In genomic region chr7:156625585-156625984, GRCh38 we compare ENCODE assay signal across 16 cellular contexts. TPM values are rescaled to one million over a fixed set of nuclear protein-coding genes. Genes with fewer than 3 reads are reported as not detected.
DNase-seq lines count a peak whose midpoint lies in the region; TF ChIP-seq lines count a peak whose summit lies in the region.
"Had no signal": no experiment of that assay in that cellular context is flagged by ENCODE, and none has a peak within 500 bp of the region (broad histone marks: within the 10 kb centered on the region; RNA-seq: fewer than 3 reads in every experiment).

No MANE protein-coding gene starts in this region.

- intact Hi-C loops in activated CD4-positive, alpha-beta T cell treated with anti-CD3 and anti-CD28 coated beads, Interleukin-2, amount 10 ng/mL, durations not matched to agents 24 days and 14 days (cut with micrococcal nuclease) = no loop called here
- intact Hi-C loops in activated T-helper 2 cell treated with anti-CD3 and anti-CD28 coated beads, Interferon-gamma antibody, Interleukin-2, Interleukin-4, amounts not matched to agents 10 μg/mL and 5 μg/mL and 100 μg/mL, durations not matched to agents 14 hours and 24 hours and 36 hours (cut with micrococcal nuclease) = loop anchor here (1.0 kb wide), 1 partner anchor 15 kb away; the partner anchor contains the start of gene RNF32
- intact Hi-C loops in cardiac septum (cut with DNase I) = no loop called here

- peaks cover 24% of the 10 kb centered on the region for H3K9me3 Mint-ChIP-seq in activated CD4-positive, alpha-beta T cell treated with anti-CD3 and anti-CD28 coated beads, Interleukin-2, amount 10 ng/mL, durations not matched to agents 24 days and 14 days
- peaks cover 8 to 31% (median 22%) of the 10 kb centered on the region in 5 donors for H3K9me3 Mint-ChIP-seq in CD8-positive, alpha-beta memory T cell
- H3K9me3 Mint-ChIP-seq in activated T-helper 2 cell treated with anti-CD3 and anti-CD28 coated beads, Interferon-gamma antibody, Interleukin-2, Interleukin-4, amounts not matched to agents 10 μg/mL and 5 μg/mL and 100 μg/mL, durations not matched to agents 14 hours and 24 hours and 36 hours = peaks cover 43% of the 10 kb centered on the region

- no peak for TF ChIP-seq CTCF in liver (IDR thresholded peaks at IDR 0.05; ENCODE audit: low read depth, low read length, missing input control)

- H3K4me1 Mint-ChIP-seq in activated CD4-positive, alpha-beta T cell treated with anti-CD3 and anti-CD28 coated beads, Interleukin-2, amount 10 ng/mL, durations not matched to agents 24 days and 14 days = peaks cover 12% of the 10 kb centered on the region
- peaks cover 0 to 5% (median 4%) of the 10 kb centered on the region in 3 donors for H3K4me1 Mint-ChIP-seq in CD8-positive, alpha-beta memory T cell
- H3K4me1 Mint-ChIP-seq in activated T-helper 2 cell treated with anti-CD3 and anti-CD28 coated beads, Interferon-gamma antibody, Interleukin-2, Interleukin-4, amounts not matched to agents 10 μg/mL and 5 μg/mL and 100 μg/mL, durations not matched to agents 14 hours and 24 hours and 36 hours (ENCODE audit: low read depth) = peaks cover 12% of the 10 kb centered on the region

- peaks cover 10% of the 10 kb centered on the region for H3K36me3 Mint-ChIP-seq in activated CD4-positive, alpha-beta T cell treated with anti-CD3 and anti-CD28 coated beads, Interleukin-2, amount 10 ng/mL, durations not matched to agents 24 days and 14 days (ENCODE audit: low read depth)
- peaks cover 0 to 6% (median 1%) of the 10 kb centered on the region in 3 donors for H3K36me3 Mint-ChIP-seq in CD8-positive, alpha-beta memory T cell
- peaks cover 50% of the 10 kb centered on the region for H3K36me3 Mint-ChIP-seq in activated T-helper 2 cell treated with anti-CD3 and anti-CD28 coated beads, Interferon-gamma antibody, Interleukin-2, Interleukin-4, amounts not matched to agents 10 μg/mL and 5 μg/mL and 100 μg/mL, durations not matched to agents 14 hours and 24 hours and 36 hours (ENCODE audit: low read depth)
- H3K36me3 Mint-ChIP-seq: CD8-positive, alpha-beta T cell had no signal

- H3K27ac ChIP-seq in CD8-positive, alpha-beta memory T cell (ENCODE audit: low read depth, low read length) = no peak overlapping the region
- H3K27ac ChIP-seq in liver (ENCODE audit: low read depth in 1 of 2, low read length in 2 of 2) = peak overlapping the region in 1 of 2 donors; percentile 46
- H3K27ac ChIP-seq: 22Rv1, HL-60 had no signal

- H3K27ac Mint-ChIP-seq in activated CD4-positive, alpha-beta T cell treated with anti-CD3 and anti-CD28 coated beads, Interleukin-2, amount 10 ng/mL, durations not matched to agents 24 days and 14 days = peak overlapping the region; percentile 46
- H3K27ac Mint-ChIP-seq in CD8-positive, alpha-beta memory T cell = peak overlapping the region in 5 of 8 donors; percentile 18 to 93 (median 58)
- H3K27ac Mint-ChIP-seq in activated T-helper 2 cell treated with anti-CD3 and anti-CD28 coated beads, Interferon-gamma antibody, Interleukin-2, Interleukin-4, amounts not matched to agents 10 μg/mL and 5 μg/mL and 100 μg/mL, durations not matched to agents 14 hours and 24 hours and 36 hours = peak overlapping the region; percentile 64
- H3K27ac Mint-ChIP-seq: CD8-positive, alpha-beta T cell had no signal

- TF ChIP-seq RAD21 in liver (IDR thresholded peaks at IDR 0.05) = peak in 1 of 2 donors; percentile 23

- no peaks in the 10 kb centered on the region for H3K27me3 ChIP-seq in CD8-positive, alpha-beta memory T cell (ENCODE audit: insufficient read depth, low read length, poor library complexity, severe bottlenecking)
- no peaks in the 10 kb centered on the region for H3K27me3 ChIP-seq in liver (ENCODE audit: control insufficient read depth in 4 of 4, insufficient read depth in 4 of 4, low read length in 3 of 4)

- H3K4me3 Mint-ChIP-seq in activated CD4-positive, alpha-beta T cell treated with anti-CD3 and anti-CD28 coated beads, Interleukin-2, amount 10 ng/mL, durations not matched to agents 24 days and 14 days = peak overlapping the region; percentile 43
- H3K4me3 Mint-ChIP-seq in CD8-positive, alpha-beta memory T cell = no peak overlapping the region
- H3K4me3 Mint-ChIP-seq in activated T-helper 2 cell treated with anti-CD3 and anti-CD28 coated beads, Interferon-gamma antibody, Interleukin-2, Interleukin-4, amounts not matched to agents 10 μg/mL and 5 μg/mL and 100 μg/mL, durations not matched to agents 14 hours and 24 hours and 36 hours (ENCODE audit: low read depth) = no peak overlapping the region
- H3K4me3 Mint-ChIP-seq: CD8-positive, alpha-beta T cell had no signal

- H3K9ac ChIP-seq in liver (ENCODE audit: low read depth in 1 of 2, low read length in 2 of 2) = no peak overlapping the region

- 59% methylated on average over 2 of the region's 2 CpGs for WGBS in liver

- no peaks in the 10 kb centered on the region for H3K9me3 ChIP-seq in CD8-positive, alpha-beta memory T cell (ENCODE audit: low read length)
- peaks cover 0 to 3% (median 0%) of the 10 kb centered on the region in 4 donors for H3K9me3 ChIP-seq in liver (ENCODE audit: control insufficient read depth in 4 of 4, low read length in 3 of 4)

- H3K4me3 ChIP-seq in CD8-positive, alpha-beta memory T cell (ENCODE audit: low read length) = no peak overlapping the region
- no peak overlapping the region for H3K4me3 ChIP-seq in liver (ENCODE audit: low read depth in 1 of 3, low read length in 3 of 3)

- H3K36me3 ChIP-seq in CD8-positive, alpha-beta memory T cell (ENCODE audit: insufficient read depth, low read length) = no peaks in the 10 kb centered on the region
- H3K36me3 ChIP-seq in liver (ENCODE audit: control insufficient read depth in 4 of 4, insufficient read depth in 3 of 4, low read depth in 1 of 4, low read length in 3 of 4) = no peaks in the 10 kb centered on the region

- peak; percentile 83 for DNase-seq in activated CD4-positive, alpha-beta T cell treated with anti-CD3 and anti-CD28 coated beads, Interleukin-2, amount 10 ng/mL, durations not matched to agents 24 days and 14 days
- no peak for DNase-seq in activated CD4-positive, alpha-beta T cell treated with anti-CD3 and anti-CD28 coated beads, Interleukin-2, amount 50 U/mL, for 48 hours
- DNase-seq in CD8-positive, alpha-beta memory T cell = no peak
- no peak for DNase-seq in activated T-helper 2 cell treated with anti-CD3 and anti-CD28 coated beads, Interferon-gamma antibody, Interleukin-2, Interleukin-4, amounts not matched to agents 10 μg/mL and 5 μg/mL and 100 μg/mL, durations not matched to agents 14 hours and 24 hours and 36 hours (ENCODE audit: low spot score)
- DNase-seq in NCI-H146 (lab: John Stamatoyannopoulos, UW) (no peak), cardiac septum (ENCODE audit: low spot score) (no peak), glomerular visceral epithelial cell (ENCODE audit: extremely low spot score) (no peak)
- DNase-seq: CD8-positive, alpha-beta T cell; DMS79 treated with DMSO at 0.1 percent for 48 hours; HCEC 1CT; NCI-H1105 treated with DMSO at 0.1 percent for 48 hours; NCI-H187 treated with DMSO at 0.1 percent for 48 hours; NCI-H526 treated with DMSO at 0.1 percent for 48 hours had no signal

- CTCF ChIA-PET in CD8-positive, alpha-beta memory T cell (lab: Charles Lee) = no interaction called here

- peaks cover 20% of the 10 kb centered on the region for H3K27me3 Mint-ChIP-seq in activated CD4-positive, alpha-beta T cell treated with anti-CD3 and anti-CD28 coated beads, Interleukin-2, amount 10 ng/mL, durations not matched to agents 24 days and 14 days
- H3K27me3 Mint-ChIP-seq in CD8-positive, alpha-beta memory T cell = peaks cover 13 to 25% of the 10 kb centered on the region in 2 donors
- peaks cover 19% of the 10 kb centered on the region for H3K27me3 Mint-ChIP-seq in activated T-helper 2 cell treated with anti-CD3 and anti-CD28 coated beads, Interferon-gamma antibody, Interleukin-2, Interleukin-4, amounts not matched to agents 10 μg/mL and 5 μg/mL and 100 μg/mL, durations not matched to agents 14 hours and 24 hours and 36 hours (ENCODE audit: low read depth)

- no peaks in the 10 kb centered on the region for H3K4me1 ChIP-seq in CD8-positive, alpha-beta memory T cell (ENCODE audit: insufficient read depth, low read length)
- peaks cover 3 to 10% (median 4%) of the 10 kb centered on the region in 4 donors for H3K4me1 ChIP-seq in liver (ENCODE audit: control insufficient read depth in 4 of 4, insufficient read depth in 4 of 4, low read length in 3 of 4)

- POLR2A ChIA-PET in CD8-positive, alpha-beta memory T cell (lab: Charles Lee) = no interaction called here

TF ChIP-seq in liver, 16 proteins besides CTCF, POLR2A, EP300 and RAD21 (continues in another document):
- no peak for TF ChIP-seq REST (IDR thresholded peaks at IDR 0.05)
- TF ChIP-seq JUND (IDR thresholded peaks at IDR 0.05) = peak in 1 of 2 donors; percentile 23

RNA-seq across cellular contexts. Expression of gene RNF32, which starts 15.0 kb away (rescaled TPM):
- 2.3 and 2.4 TPM in 2 replicates for total RNA-seq in activated CD4-positive, alpha-beta T cell treated with anti-CD3 and anti-CD28 coated beads, Interleukin-2, amount 10 ng/mL, durations not matched to agents 24 days and 14 days
- under 1 TPM; 0.20 to 0.83 TPM for total RNA-seq in CD8-positive, alpha-beta memory T cell
- 0.40 TPM for polyA plus RNA-seq in CD8-positive, alpha-beta memory T cell
- total RNA-seq in activated T-helper 2 cell treated with anti-CD3 and anti-CD28 coated beads, Interferon-gamma antibody, Interleukin-2, Interleukin-4, amounts not matched to agents 10 μg/mL and 5 μg/mL and 100 μg/mL, durations not matched to agents 14 hours and 24 hours and 36 hours = 2.9 and 3.4 TPM in 2 replicates
- total RNA-seq in liver (1 to 10 TPM in 1 of 2 donors, under 1 TPM in 1; 0.59 to 1.3 TPM), cardiac septum (0.38 TPM)
- under 1 TPM; 0.72 to 0.73 TPM for polyA plus RNA-seq in liver
